ENCODE assay signal across 8 cellular contexts in genomic region chr20:41003143-41003932, GRCh38. TPM values are rescaled to one million over a fixed set of nuclear protein-coding genes. Genes with fewer than 3 reads are reported as not detected.
A peak's percentile ranks its signal among the peaks of the same experiment; 100 is the strongest.
DNase-seq lines count a peak whose midpoint lies in the region; ATAC-seq, FAIRE-seq and TF ChIP-seq lines count a peak whose summit lies in the region.

No MANE protein-coding gene starts in this region.

- H3K4me1 ChIP-seq in ACC112 (ENCODE audit: control insufficient read depth, insufficient read depth, low read length, unreplicated experiment): peaks cover 43% of the 10 kb centered on the region

- FAIRE-seq in urothelium cell line (lab: Jason Lieb, UNC): no peak

- no peak for TF ChIP-seq POLR2A in GM18505 (IDR thresholded peaks at IDR 0.05; ENCODE audit: borderline replicate concordance, extremely low read depth, insufficient read depth, insufficient read length)

- peak overlapping the region; percentile 59 for H3K4me3 Mint-ChIP-seq in activated T-cell treated with anti-CD3 and anti-CD28 coated beads, Interleukin-2, amount 50 U/mL, for 4 hours

- no peaks in the 10 kb centered on the region for H3K9me3 Mint-ChIP-seq in activated T-cell treated with anti-CD3 and anti-CD28 coated beads, Interleukin-2, amount 50 U/mL, for 4 hours

- no peak for TF ChIP-seq CTCF in foreskin fibroblast (IDR thresholded peaks at IDR 0.05; ENCODE audit: low read depth, low read length)

- H3K27me3 ChIP-seq in ACC112 (ENCODE audit: insufficient read depth, low read length): no peaks in the 10 kb centered on the region

- peaks cover 3% of the 10 kb centered on the region; the same call in 1 of the 2 replicates for H3K36me3 ChIP-seq in ACC112 (ENCODE audit: insufficient read depth, low read length)

- no peaks in the 10 kb centered on the region for H3K27me3 Mint-ChIP-seq in activated T-cell treated with anti-CD3 and anti-CD28 coated beads, Interleukin-2, amount 50 U/mL, for 4 hours (ENCODE audit: low read depth)

- peaks cover 37% of the 10 kb centered on the region for H3K79me2 ChIP-seq in ACC112 (ENCODE audit: control insufficient read depth, insufficient read depth, low read length, unreplicated experiment)

- H2AFZ ChIP-seq in ACC112 (ENCODE audit: low read length, unreplicated experiment): no peak overlapping the region

- peak; percentile 100 for DNase-seq in RKO (ENCODE audit: low spot score)
- peak; percentile 65 for DNase-seq in activated T-cell treated with anti-CD3 and anti-CD28 coated beads, Interleukin-2, amount 50 U/mL, for 4 hours
- peak; percentile 97 to 98 for DNase-seq in foreskin fibroblast
- DNase-seq in pulmonary artery endothelial cell (ENCODE audit: low read depth, low spot score): peak; percentile 76
- peak; percentile 91 for DNase-seq in urothelium cell line (ENCODE audit: low spot score)

- H3K4me1 Mint-ChIP-seq in activated T-cell treated with anti-CD3 and anti-CD28 coated beads, Interleukin-2, amount 50 U/mL, for 4 hours (ENCODE audit: low read depth): peaks cover 35% of the 10 kb centered on the region

- H3K4me3 ChIP-seq in ACC112 (ENCODE audit: low read depth, low read length): peak overlapping the region; percentile 73
- H3K4me3 ChIP-seq in foreskin fibroblast (ENCODE audit: low read depth in 1 of 2, low read length in 2 of 2): peak overlapping the region; percentile 19 to 32

- H3K36me3 Mint-ChIP-seq in activated T-cell treated with anti-CD3 and anti-CD28 coated beads, Interleukin-2, amount 50 U/mL, for 4 hours (ENCODE audit: insufficient read depth): no peaks in the 10 kb centered on the region

- ATAC-seq in HG02759 (IDR thresholded peaks at IDR 0.05; ENCODE audit: unreplicated experiment) (peak; percentile 66), GM18505 (IDR thresholded peaks at IDR 0.05; ENCODE audit: unreplicated experiment) (no peak)
- ATAC-seq in activated T-cell treated with anti-CD3 and anti-CD28 coated beads, Interleukin-2, amount 50 U/mL, for 4 hours: peak; percentile 88

- H3K27ac ChIP-seq in ACC112 (ENCODE audit: low read depth, low read length): peak overlapping the region; percentile 95

RNA-seq across cellular contexts. Expression of gene TOP1, which starts 25.3 kb away (rescaled TPM):
- 100 to 1,000 TPM; 117 to 131 (median 121) TPM for total RNA-seq in activated T-cell treated with anti-CD3 and anti-CD28 coated beads, Interleukin-2, amount 50 U/mL, for 4 hours
- 23.0 and 32.0 TPM in 2 replicates for total RNA-seq in pulmonary artery endothelial cell
